Comparison of ENCODE assay signal across 15 cellular contexts in genomic region chr2:145067631-145068030, GRCh38.
"Had no signal": no experiment of that assay in that cellular context is flagged by ENCODE, and none has a peak within 500 bp of the region (broad histone marks: within the 10 kb centered on the region; RNA-seq: fewer than 3 reads in every experiment).

No MANE protein-coding gene starts in this region.

- H3K9me3 ChIP-seq: adrenal gland had no signal

- H3K79me2 ChIP-seq: hepatocyte had no signal

- H3K4me3 ChIP-seq: adrenal gland, hepatocyte, lung had no signal

- H3K4me1 ChIP-seq: adrenal gland had no signal

- H3K27me3 ChIP-seq: adrenal gland, hepatocyte had no signal

- H2AFZ ChIP-seq: hepatocyte had no signal

- H3K27ac ChIP-seq: hepatocyte, WERI-Rb-1 had no signal

- DNase-seq: activated CD4-positive, alpha-beta T cell treated with anti-CD3 and anti-CD28 coated beads for 1 hour; activated CD8-positive, alpha-beta memory T cell treated with anti-CD3 and anti-CD28 coated beads for 24 hours; activated CD8-positive, alpha-beta memory T cell treated with anti-CD3 and anti-CD28 coated beads, Interleukin-2, amount 50 U/mL, for 48 hours; activated effector memory CD4-positive, alpha-beta T cell treated with Interleukin-2 at 50 U/mL for 16 hours; activated T-cell treated with anti-CD3 and anti-CD28 coated beads, Interleukin-2, amount 50 U/mL, for 48 hours; adrenal gland; left cardiac atrium; natural killer cell; retina; stimulated activated naive CD8-positive, alpha-beta T cell treated with anti-CD3 and anti-CD28 coated beads, Interleukin-15, amount 100 ng/mL, for 72 hours; SW 1271; T-helper 2 cell; WERI-Rb-1 had no signal

- H3K36me3 ChIP-seq: adrenal gland, WERI-Rb-1 had no signal

- H3K4me2 ChIP-seq: hepatocyte had no signal
